In genomic region chr12:13146539-13146938, GRCh38 we compare ENCODE assay signal across 30 cellular contexts. TPM values are rescaled to one million over a fixed set of nuclear protein-coding genes. Genes with fewer than 3 reads are reported as not detected.
A peak's percentile ranks its signal among the peaks of the same experiment; 100 is the strongest.
DNase-seq lines count a peak whose midpoint lies in the region; ATAC-seq and TF ChIP-seq lines count a peak whose summit lies in the region.
"Had no signal": no experiment of that assay in that cellular context is flagged by ENCODE, and none has a peak within 500 bp of the region (broad histone marks: within the 10 kb centered on the region; RNA-seq: fewer than 3 reads in every experiment).

No MANE protein-coding gene starts in this region.

- intact Hi-C loops in gastrocnemius medialis (cut with DNase I; ENCODE audit: low total_unique reads) (loop anchor here (5.0 to 10.0 kb wide), 2 partner anchors 44 to 48 kb away; partner anchors contain the start of genes EMP1 and GSG1), uterus (cut with DNase I; ENCODE audit: low total_unique reads) (no loop called here)

- H3K27ac ChIP-seq in gastrocnemius medialis: peak overlapping the region; percentile 28 to 65 (median 59)
- H3K27ac ChIP-seq in uterus: peak overlapping the region in 1 of 2 donors; percentile 52
- H3K27ac ChIP-seq: colonic mucosa, neural progenitor cell, prostate gland, vagina, VCaP had no signal

- in situ Hi-C loops in gastrocnemius medialis (cut with MboI; ENCODE audit: low sequenced_read_pairs in 4 of 4): no loop called here

- no peaks in the 10 kb centered on the region for H3K27me3 ChIP-seq in gastrocnemius medialis
- H3K27me3 ChIP-seq in uterus: no peaks in the 10 kb centered on the region
- H3K27me3 ChIP-seq: colonic mucosa, neural progenitor cell, spleen, vagina had no signal

- TF ChIP-seq POLR2A in gastrocnemius medialis (IDR thresholded peaks at IDR 0.05): no peak
- TF ChIP-seq POLR2A in uterus (IDR thresholded peaks at IDR 0.05): no peak

- H3K9me3 ChIP-seq in gastrocnemius medialis: no peaks in the 10 kb centered on the region
- H3K9me3 ChIP-seq in uterus: no peaks in the 10 kb centered on the region
- H3K9me3 ChIP-seq: colonic mucosa, HAP-1, prostate gland, spleen, vagina had no signal

- H3K4me1 ChIP-seq in gastrocnemius medialis (peaks cover 3 to 6% of the 10 kb centered on the region in 2 donors), uterus (no peaks in the 10 kb centered on the region)
- H3K4me1 ChIP-seq: colonic mucosa, HAP-1, neural progenitor cell, prostate gland had no signal

- TF ChIP-seq CTCF in gastrocnemius medialis (IDR thresholded peaks at IDR 0.05 in 4 of 5, conservative IDR thresholded peaks at IDR 0.05 in 1 of 5) (no peak), uterus (IDR thresholded peaks at IDR 0.05) (no peak)

- H3K4me3 ChIP-seq in gastrocnemius medialis: no peak overlapping the region
- no peak overlapping the region for H3K4me3 ChIP-seq in uterus
- H3K4me3 ChIP-seq: colonic mucosa, HAP-1, K562, neural progenitor cell, prostate gland, spleen, vagina had no signal

- ATAC-seq in left lobe of liver (peak; percentile 98), gastrocnemius medialis (peak; percentile 79 to 82), GM18517 (IDR thresholded peaks at IDR 0.05; ENCODE audit: unreplicated experiment) (no peak), HG02798 (IDR thresholded peaks at IDR 0.05; ENCODE audit: poor library complexity, unreplicated experiment) (no peak)
- ATAC-seq: CD8-positive, alpha-beta T cell; effector memory CD8-positive, alpha-beta T cell; K562; Panc1; T-helper 17 cell had no signal

- DNase-seq in fibroblast of peridontal ligament (ENCODE audit: extremely low read depth): peak; percentile 46
- DNase-seq in left lobe of liver (ENCODE audit: low spot score): peak; percentile 77
- peak; percentile 44 to 66 for DNase-seq in gastrocnemius medialis
- DNase-seq in uterus: peak; percentile 29 to 30
- no peak for DNase-seq in NCI-H2196 treated with DMSO at 0.1 percent for 48 hours (lab: John Stamatoyannopoulos, UW; ENCODE audit: unreplicated experiment)
- DNase-seq: activated CD4-positive, alpha-beta T cell treated with anti-CD3 and anti-CD28 coated beads, Interleukin-2, amount 50 U/mL, for 4 hours; activated CD8-positive, alpha-beta memory T cell treated with anti-CD3 and anti-CD28 coated beads, Interleukin-2, amount 50 U/mL, for 4 hours; CD8-positive, alpha-beta T cell; colonic mucosa; DMS53; effector memory CD8-positive, alpha-beta T cell; GDM1; NCI-H1694; NCI-H2171; NCI-H524 treated with DMSO at 0.1 percent for 48 hours; spleen; stimulated activated CD4-positive, alpha-beta T cell treated with anti-CD3 and anti-CD28 coated beads, Interleukin-4, amount 100 ng/mL, for 1 hour; stimulated activated naive CD4-positive, alpha-beta T cell; T-helper 17 cell had no signal

- H3K36me3 ChIP-seq in gastrocnemius medialis (no peaks in the 10 kb centered on the region), uterus (no peaks in the 10 kb centered on the region)
- H3K36me3 ChIP-seq: colonic mucosa, HAP-1, neural progenitor cell, prostate gland, spleen, vagina had no signal

RNA-seq across cellular contexts. Expression of gene GSG1, which starts 43.1 kb away (rescaled TPM):
- not detected for total RNA-seq in left lobe of liver
- total RNA-seq in gastrocnemius medialis: not detected
- not detected for total RNA-seq in uterus
- total RNA-seq: activated T-helper 2 cell treated with anti-CD3 and anti-CD28 coated beads, Interferon-gamma antibody, Interleukin-2, Interleukin-4, amounts not matched to agents 10 μg/mL and 5 μg/mL and 100 μg/mL, durations not matched to agents 14 hours and 24 hours and 36 hours; CD8-positive, alpha-beta T cell; colonic mucosa; K562; SK-MEL-5; spleen; T-helper 17 cell; vagina had no signal

RNA-seq across cellular contexts. Expression of gene EMP1, which starts 50.0 kb away (rescaled TPM):
- total RNA-seq in left lobe of liver (11.6 TPM), gastrocnemius medialis (100 to 1,000 TPM in 1 of 4 donors, 10 to 100 TPM in 3; 33.5 to 111 (median 73.6) TPM), uterus (100 to 1,000 TPM in 3 of 4 donors, 10 to 100 TPM in 1; 48.9 to 345 (median 163) TPM)

Comparison
In these comparisons a context has a peak if more than half of its experiments do, and no peak if none do; other contexts are left out.
1. ATAC-seq: peak in left lobe of liver (single experiment) and gastrocnemius medialis (2 of 2); none in GM18517 (single experiment) and HG02798 (single experiment).